Comparison of ENCODE assay signal across 16 cellular contexts in genomic region chr1:161838362-161838761, GRCh38.
"Had no signal": no experiment of that assay in that cellular context is flagged by ENCODE, and none has a peak within 500 bp of the region (broad histone marks: within the 10 kb centered on the region; RNA-seq: fewer than 3 reads in every experiment).

No MANE protein-coding gene starts in this region.

- H3K4me3 ChIP-seq: lung, upper lobe of left lung had no signal

- H3K27me3 ChIP-seq: neutrophil, upper lobe of left lung had no signal

- ATAC-seq: naive thymus-derived CD4-positive, alpha-beta T cell; stimulated activated naive CD8-positive, alpha-beta T cell treated with anti-CD3 and anti-CD28 coated beads, Interleukin-15, Interleukin-2, amounts not matched to agents 100 U/mL and 50 U/mL, for 24 hours had no signal

- DNase-seq: activated CD4-positive, alpha-beta T cell treated with anti-CD3 and anti-CD28 coated beads, Interleukin-2, amount 50 U/mL, for 48 hours; activated naive CD4-positive, alpha-beta T cell treated with anti-CD3 and anti-CD28 coated beads, Interleukin-2, amount 10 ng/mL, durations not matched to agents 7 days and 5 days; activated T-cell treated with anti-CD3 and anti-CD28 coated beads, Interleukin-2, amount 50 U/mL, for 1 hour; immature natural killer cell; naive thymus-derived CD4-positive, alpha-beta T cell; retina; small intestine; stimulated activated CD4-positive, alpha-beta T cell treated with anti-CD3 and anti-CD28 coated beads, Interleukin-4, amount 100 ng/mL, for 4 hours; stimulated activated CD8-positive, alpha-beta memory T cell treated with anti-CD3 and anti-CD28 coated beads, Interleukin-4, amount 100 ng/mL, for 48 hours; stimulated activated naive CD8-positive, alpha-beta T cell treated with anti-CD3 and anti-CD28 coated beads, Interleukin-15, Interleukin-2, amounts not matched to agents 100 U/mL and 50 U/mL, for 24 hours; upper lobe of left lung; WERI-Rb-1 had no signal

- H3K27ac Mint-ChIP-seq: activated naive CD4-positive, alpha-beta T cell treated with anti-CD3 and anti-CD28 coated beads, Interleukin-2, amount 10 ng/mL, durations not matched to agents 7 days and 5 days; activated T-helper 2 cell treated with anti-CD3 and anti-CD28 coated beads, Interferon-gamma antibody, Interleukin-2, Interleukin-4, amounts not matched to agents 10 μg/mL and 5 μg/mL and 100 μg/mL, durations not matched to agents 14 hours and 24 hours and 36 hours; immature natural killer cell; T-helper 1 cell treated with Interleukin-12 subunit alpha and Interleukin-12 subunit beta and Interleukin-4 antibody, amounts not matched to agents 30 μg/mL and 1 μg/mL, for 36 hours had no signal

- H3K4me1 Mint-ChIP-seq: activated naive CD4-positive, alpha-beta T cell treated with anti-CD3 and anti-CD28 coated beads, Interleukin-2, amount 10 ng/mL, durations not matched to agents 7 days and 5 days; immature natural killer cell had no signal

- H3K9me3 Mint-ChIP-seq: immature natural killer cell had no signal

- H3K9me3 ChIP-seq: neutrophil, upper lobe of left lung had no signal

- H3K27me3 Mint-ChIP-seq: activated naive CD4-positive, alpha-beta T cell treated with anti-CD3 and anti-CD28 coated beads, Interleukin-2, amount 10 ng/mL, durations not matched to agents 7 days and 5 days; naive thymus-derived CD4-positive, alpha-beta T cell had no signal

- H3K27ac ChIP-seq: neutrophil, upper lobe of left lung, WERI-Rb-1 had no signal

- H3K36me3 ChIP-seq: WERI-Rb-1 had no signal

- H3K4me3 Mint-ChIP-seq: activated naive CD4-positive, alpha-beta T cell treated with anti-CD3 and anti-CD28 coated beads, Interleukin-2, amount 10 ng/mL, durations not matched to agents 7 days and 5 days; immature natural killer cell; naive thymus-derived CD4-positive, alpha-beta T cell; T-helper 1 cell treated with Interleukin-12 subunit alpha and Interleukin-12 subunit beta and Interleukin-4 antibody, amounts not matched to agents 30 μg/mL and 1 μg/mL, for 36 hours had no signal
